ENCODE assay signal across 9 cellular contexts in genomic region chr3:126113733-126114132, GRCh38. TPM values are rescaled to one million over a fixed set of nuclear protein-coding genes. Genes with fewer than 3 reads are reported as not detected.
DNase-seq lines count a peak whose midpoint lies in the region; ATAC-seq and TF ChIP-seq lines count a peak whose summit lies in the region.
"Had no signal": no experiment of that assay in that cellular context is flagged by ENCODE, and none has a peak within 500 bp of the region (broad histone marks: within the 10 kb centered on the region; RNA-seq: fewer than 3 reads in every experiment).

No MANE protein-coding gene starts in this region.

- H3K9ac ChIP-seq in DND-41 (ENCODE audit: low read depth, low read length) (no peak overlapping the region), mammary epithelial cell (ENCODE audit: insufficient read depth, low read length) (no peak overlapping the region)

- H3K27ac ChIP-seq in DND-41 (ENCODE audit: low read length) (no peak overlapping the region), mammary epithelial cell (ENCODE audit: insufficient read depth, low read depth, low read length) (no peak overlapping the region), tibial nerve (no peak overlapping the region)

- in situ Hi-C loops in mammary epithelial cell (cut with MboI; ENCODE audit: low sequenced_read_pairs in 2 of 2): no loop called here

- intact Hi-C loops in mammary epithelial cell (cut with micrococcal nuclease): no loop called here
- intact Hi-C loops in activated T-helper 2 cell treated with anti-CD3 and anti-CD28 coated beads, Interferon-gamma antibody, Interleukin-2, Interleukin-4, amounts not matched to agents 10 μg/mL and 5 μg/mL and 100 μg/mL, durations not matched to agents 14 hours and 24 hours and 36 hours (cut with micrococcal nuclease): no loop called here

- no peak overlapping the region for H3K4me3 Mint-ChIP-seq in nephron progenitor cell
- H3K4me3 Mint-ChIP-seq in activated T-helper 2 cell treated with anti-CD3 and anti-CD28 coated beads, Interferon-gamma antibody, Interleukin-2, Interleukin-4, amounts not matched to agents 10 μg/mL and 5 μg/mL and 100 μg/mL, durations not matched to agents 14 hours and 24 hours and 36 hours (ENCODE audit: low read depth): no peak overlapping the region
- H3K4me3 Mint-ChIP-seq: dendritic cell treated with granulocyte-macrophage colony-stimulating factor and Interleukin-4, amounts not matched to agents 40 ng/mL and 50 ng/mL, for 4 days had no signal

- DNase-seq in DND-41: no peak
- no peak for DNase-seq in mammary epithelial cell
- peak; percentile 32 for DNase-seq in nephron progenitor cell
- DNase-seq in activated T-helper 2 cell treated with anti-CD3 and anti-CD28 coated beads, Interferon-gamma antibody, Interleukin-2, Interleukin-4, amounts not matched to agents 10 μg/mL and 5 μg/mL and 100 μg/mL, durations not matched to agents 14 hours and 24 hours and 36 hours (ENCODE audit: low spot score): no peak
- DNase-seq in tibial nerve (ENCODE audit: low spot score in 2 of 2): no peak
- DNase-seq in superior temporal gyrus (ENCODE audit: extremely low spot score): no peak
- DNase-seq in NCI-H2171 treated with DMSO at 0.1 percent for 48 hours (lab: John Stamatoyannopoulos, UW): no peak

- H3K36me3 ChIP-seq in DND-41 (ENCODE audit: insufficient read depth, low read length) (no peaks in the 10 kb centered on the region), mammary epithelial cell (ENCODE audit: insufficient read depth, low read length) (no peaks in the 10 kb centered on the region), tibial nerve (no peaks in the 10 kb centered on the region)

- H3K9me3 ChIP-seq in DND-41 (ENCODE audit: insufficient read depth, low read length, severe bottlenecking) (no peaks in the 10 kb centered on the region), mammary epithelial cell (replicated peaks; ENCODE audit: insufficient read depth, low read length) (no peaks in the 10 kb centered on the region), tibial nerve (no peaks in the 10 kb centered on the region)

- peaks cover 8% of the 10 kb centered on the region for H3K27me3 Mint-ChIP-seq in nephron progenitor cell (ENCODE audit: low read depth, poor library complexity)
- H3K27me3 Mint-ChIP-seq in activated T-helper 2 cell treated with anti-CD3 and anti-CD28 coated beads, Interferon-gamma antibody, Interleukin-2, Interleukin-4, amounts not matched to agents 10 μg/mL and 5 μg/mL and 100 μg/mL, durations not matched to agents 14 hours and 24 hours and 36 hours (ENCODE audit: low read depth): no peaks in the 10 kb centered on the region
- H3K27me3 Mint-ChIP-seq: dendritic cell treated with granulocyte-macrophage colony-stimulating factor and Interleukin-4, amounts not matched to agents 40 ng/mL and 50 ng/mL, for 4 days had no signal

- no peak overlapping the region for H3K4me3 ChIP-seq in DND-41 (ENCODE audit: low read depth in 1 of 2, low read length in 2 of 2)
- no peak overlapping the region for H3K4me3 ChIP-seq in mammary epithelial cell (replicated peaks in 1 of 3; ENCODE audit: insufficient read depth in 1 of 3, low read depth in 2 of 3, low read length in 3 of 3)
- H3K4me3 ChIP-seq in tibial nerve: no peak overlapping the region

- WGBS in mammary epithelial cell (ENCODE audit: low coverage, missing lambda C conversion rate): 90% methylated on average over 5 of the region's 5 CpGs
- 74 to 78% methylated on average over 5 of the region's 5 CpGs for WGBS in tibial nerve, 2 donors

- H3K4me1 Mint-ChIP-seq in nephron progenitor cell: peaks cover 7% of the 10 kb centered on the region
- no peaks in the 10 kb centered on the region for H3K4me1 Mint-ChIP-seq in activated T-helper 2 cell treated with anti-CD3 and anti-CD28 coated beads, Interferon-gamma antibody, Interleukin-2, Interleukin-4, amounts not matched to agents 10 μg/mL and 5 μg/mL and 100 μg/mL, durations not matched to agents 14 hours and 24 hours and 36 hours (ENCODE audit: low read depth)

- H2AFZ ChIP-seq in DND-41 (ENCODE audit: low read depth, low read length) (no peak overlapping the region), mammary epithelial cell (ENCODE audit: low read depth, low read length) (no peak overlapping the region)

- no peak overlapping the region for H3K4me2 ChIP-seq in DND-41 (ENCODE audit: insufficient read depth, low read length)
- no peak overlapping the region for H3K4me2 ChIP-seq in mammary epithelial cell (ENCODE audit: insufficient read depth, low read depth, low read length)

- H3K27ac Mint-ChIP-seq in nephron progenitor cell: no peak overlapping the region
- H3K27ac Mint-ChIP-seq in activated T-helper 2 cell treated with anti-CD3 and anti-CD28 coated beads, Interferon-gamma antibody, Interleukin-2, Interleukin-4, amounts not matched to agents 10 μg/mL and 5 μg/mL and 100 μg/mL, durations not matched to agents 14 hours and 24 hours and 36 hours: no peak overlapping the region
- H3K27ac Mint-ChIP-seq: dendritic cell treated with granulocyte-macrophage colony-stimulating factor and Interleukin-4, amounts not matched to agents 40 ng/mL and 50 ng/mL, for 4 days had no signal

- H4K20me1 ChIP-seq in DND-41 (ENCODE audit: insufficient read depth, low read length) (no peaks in the 10 kb centered on the region), mammary epithelial cell (ENCODE audit: insufficient read depth, low read length) (no peaks in the 10 kb centered on the region)

- no peak for TF ChIP-seq EP300 in tibial nerve (IDR thresholded peaks at IDR 0.05)

- ATAC-seq in DND-41 (ENCODE audit: insufficient read depth, low read depth): peak; percentile 66; the same call in 2 of the 3 replicates
- ATAC-seq in HG03354 (IDR thresholded peaks at IDR 0.05; ENCODE audit: poor library complexity, severe bottlenecking, unreplicated experiment): peak; percentile 56

- no TSS peak for BruUV-seq in mammary epithelial cell (replicated peaks; lab: Mats Ljungman, UMichigan)

- no peaks in the 10 kb centered on the region for H3K9me3 Mint-ChIP-seq in nephron progenitor cell
- H3K9me3 Mint-ChIP-seq in activated T-helper 2 cell treated with anti-CD3 and anti-CD28 coated beads, Interferon-gamma antibody, Interleukin-2, Interleukin-4, amounts not matched to agents 10 μg/mL and 5 μg/mL and 100 μg/mL, durations not matched to agents 14 hours and 24 hours and 36 hours: no peaks in the 10 kb centered on the region
- H3K9me3 Mint-ChIP-seq: dendritic cell treated with granulocyte-macrophage colony-stimulating factor and Interleukin-4, amounts not matched to agents 40 ng/mL and 50 ng/mL, for 4 days had no signal

- TF ChIP-seq POLR2A in tibial nerve (IDR thresholded peaks at IDR 0.05): no peak

- TF ChIP-seq CTCF in DND-41 (IDR thresholded peaks at IDR 0.05; ENCODE audit: borderline replicate concordance, extremely low read depth, low read length, poor library complexity, severe bottlenecking) (peak; percentile 52), mammary epithelial cell (conservative IDR thresholded peaks at IDR 0.05 in 1 of 2, IDR thresholded peaks at IDR 0.05 in 1 of 2; ENCODE audit: extremely low read depth in 1 of 2, insufficient read depth in 1 of 2, low read depth in 1 of 2, low read length in 2 of 2) (peak; percentile 40 to 50), nephron progenitor cell (IDR thresholded peaks at IDR 0.05) (peak; percentile 44), tibial nerve (IDR thresholded peaks at IDR 0.05) (peak in 1 of 5 experiments; percentile 8)

- H3K27me3 ChIP-seq in DND-41 (ENCODE audit: insufficient read depth, low read length, poor library complexity) (no peaks in the 10 kb centered on the region), mammary epithelial cell (ENCODE audit: insufficient read depth, low read length) (no peaks in the 10 kb centered on the region), tibial nerve (no peaks in the 10 kb centered on the region)

- H3K4me1 ChIP-seq in DND-41 (ENCODE audit: insufficient read depth, low read length) (no peaks in the 10 kb centered on the region), mammary epithelial cell (ENCODE audit: insufficient read depth, low read length) (peaks cover 7% of the 10 kb centered on the region), tibial nerve (no peaks in the 10 kb centered on the region)

- H3K36me3 Mint-ChIP-seq in nephron progenitor cell (ENCODE audit: low read depth): no peaks in the 10 kb centered on the region
- H3K36me3 Mint-ChIP-seq in activated T-helper 2 cell treated with anti-CD3 and anti-CD28 coated beads, Interferon-gamma antibody, Interleukin-2, Interleukin-4, amounts not matched to agents 10 μg/mL and 5 μg/mL and 100 μg/mL, durations not matched to agents 14 hours and 24 hours and 36 hours (ENCODE audit: low read depth): no peaks in the 10 kb centered on the region

- dilution Hi-C loops in mammary epithelial cell (cut with HindIII; ENCODE audit: low sequenced_read_pairs): no loop called here

- H3K79me2 ChIP-seq in DND-41 (ENCODE audit: insufficient read depth, low read length) (no peaks in the 10 kb centered on the region), mammary epithelial cell (ENCODE audit: insufficient read depth, low read length) (no peaks in the 10 kb centered on the region)

- CTCF ChIA-PET in mammary epithelial cell (lab: Charles Lee; ENCODE audit: low non-redundant PET): no interaction called here

RNA-seq across cellular contexts. Expression of gene SLC41A3, which starts 29.8 kb away (rescaled TPM):
- total RNA-seq in mammary epithelial cell (10 to 100 TPM; 25.1 to 43.0 TPM), tibial nerve (10 to 100 TPM; 36.1 to 54.8 (median 46.3) TPM)
- polyA plus RNA-seq in mammary epithelial cell: 43.6 TPM
- 43.8 TPM for polyA minus RNA-seq in mammary epithelial cell
- 13.1 and 14.7 TPM in 2 replicates for total RNA-seq in activated T-helper 2 cell treated with anti-CD3 and anti-CD28 coated beads, Interferon-gamma antibody, Interleukin-2, Interleukin-4, amounts not matched to agents 10 μg/mL and 5 μg/mL and 100 μg/mL, durations not matched to agents 14 hours and 24 hours and 36 hours
